ENCODE assay signal across 1 cellular context in genomic region chr9:88820055-88820454, GRCh38.
TF ChIP-seq lines count a peak whose summit lies in the region.

No MANE protein-coding gene starts in this region.

TF ChIP-seq in K562, 482 proteins besides CTCF, POLR2A, EP300 and RAD21 (continued from another document and continues in another):
- no peak for TF ChIP-seq STAT6 (CRISPR knock-in tag; IDR thresholded peaks at IDR 0.05)
- no peak for TF ChIP-seq EWSR1 (IDR thresholded peaks at IDR 0.05; ENCODE audit: borderline replicate concordance, low read depth, partially characterized antibody)
- TF ChIP-seq ZNF764 (CRISPR knock-in tag; IDR thresholded peaks at IDR 0.05; ENCODE audit: low read depth) = no peak
- no peak for TF ChIP-seq ZFX (CRISPR knock-in tag; IDR thresholded peaks at IDR 0.05)
- TF ChIP-seq ZNF253 (CRISPR knock-in tag; conservative IDR thresholded peaks at IDR 0.05) = no peak
- 0 out of 2 replicates have a peak, but pooled peaks have one; percentile 35 for TF ChIP-seq ZNF395 (CRISPR knock-in tag; IDR thresholded peaks at IDR 0.05)
- no peak for TF ChIP-seq MCM5 (IDR thresholded peaks at IDR 0.05; ENCODE audit: low read depth)
- TF ChIP-seq RBM15 (IDR thresholded peaks at IDR 0.05; ENCODE audit: insufficient read depth, low read length) = no peak
- TF ChIP-seq NCOA1 (IDR thresholded peaks at IDR 0.05; ENCODE audit: low read depth) = no peak
- no peak for TF ChIP-seq RUNX1 (IDR thresholded peaks at IDR 0.05; ENCODE audit: low read depth)
- no peak for TF ChIP-seq SMARCA4 (IDR thresholded peaks at IDR 0.05)
- no peak for TF ChIP-seq TCF7 (IDR thresholded peaks at IDR 0.05; ENCODE audit: borderline replicate concordance)
- no peak for TF ChIP-seq COPS2 (conservative IDR thresholded peaks at IDR 0.05)
- no peak for TF ChIP-seq ZFP91 (CRISPR knock-in tag; IDR thresholded peaks at IDR 0.05)
- TF ChIP-seq GABPB2 (CRISPR knock-in tag; conservative IDR thresholded peaks at IDR 0.05) = no peak
- no peak for TF ChIP-seq SPI1 (IDR thresholded peaks at IDR 0.05; ENCODE audit: borderline replicate concordance, low read depth, low read length)
- no peak for TF ChIP-seq TARDBP (IDR thresholded peaks at IDR 0.05)
- TF ChIP-seq RNF219 (CRISPR knock-in tag; IDR thresholded peaks at IDR 0.05) = no peak
- TF ChIP-seq PCBP1 (IDR thresholded peaks at IDR 0.05; ENCODE audit: low read depth, low read length, poor library complexity, severe bottlenecking) = no peak
- TF ChIP-seq NFYB (IDR thresholded peaks at IDR 0.05; ENCODE audit: extremely low read depth, insufficient read length) = no peak
- TF ChIP-seq KLF16 (IDR thresholded peaks at IDR 0.05) = peak; percentile 78
- TF ChIP-seq ATF1 (CRISPR knock-in tag; IDR thresholded peaks at IDR 0.05) = no peak
- TF ChIP-seq ATF1 (tag; IDR thresholded peaks at IDR 0.05) = no peak
- TF ChIP-seq CREM (IDR thresholded peaks at IDR 0.05; ENCODE audit: low read depth) = 0 out of 2 replicates have a peak, but pooled peaks have one; percentile 18
- TF ChIP-seq ZNF592 (IDR thresholded peaks at IDR 0.05) = no peak
- TF ChIP-seq MTA1 (IDR thresholded peaks at IDR 0.05; ENCODE audit: borderline replicate concordance) = no peak
- no peak for TF ChIP-seq BRD9 (IDR thresholded peaks at IDR 0.05; ENCODE audit: low read depth, partially characterized antibody)
- 0 out of 2 replicates have a peak, but pooled peaks have one; percentile 23 for TF ChIP-seq HES1 (IDR thresholded peaks at IDR 0.05; ENCODE audit: low read depth)
- no peak for TF ChIP-seq RFX7 (CRISPR knock-in tag; IDR thresholded peaks at IDR 0.05)
- no peak for TF ChIP-seq BMI1 (IDR thresholded peaks at IDR 0.05; ENCODE audit: low read length)
- TF ChIP-seq MEF2D (tag; conservative IDR thresholded peaks at IDR 0.05; ENCODE audit: low read depth) = 0 out of 2 replicates have a peak, but pooled peaks have one; percentile 44
- TF ChIP-seq ZNF146 (CRISPR knock-in tag; IDR thresholded peaks at IDR 0.05; ENCODE audit: unreplicated experiment) = no peak
- peak; percentile 88 for TF ChIP-seq CBFA2T3 (IDR thresholded peaks at IDR 0.05)
- TF ChIP-seq TFAP4 (CRISPR knock-in tag; IDR thresholded peaks at IDR 0.05; ENCODE audit: borderline replicate concordance) = no peak
- peak; percentile 84 for TF ChIP-seq CBFA2T2 (conservative IDR thresholded peaks at IDR 0.05)
- no peak for TF ChIP-seq TGIF2 (CRISPR knock-in tag; IDR thresholded peaks at IDR 0.05)
- no peak for TF ChIP-seq ZNF785 (CRISPR knock-in tag; IDR thresholded peaks at IDR 0.05)
- TF ChIP-seq KLF6 (CRISPR knock-in tag; IDR thresholded peaks at IDR 0.05; ENCODE audit: borderline replicate concordance) = no peak
- TF ChIP-seq MAFG (tag; conservative IDR thresholded peaks at IDR 0.05) = no peak
- no peak for TF ChIP-seq RBBP5 (IDR thresholded peaks at IDR 0.05; ENCODE audit: borderline replicate concordance, insufficient read depth, low read length, poor library complexity, severe bottlenecking)
- no peak for TF ChIP-seq TFAM (CRISPR knock-in tag; conservative IDR thresholded peaks at IDR 0.05)
- TF ChIP-seq TCF3 (CRISPR knock-in tag; IDR thresholded peaks at IDR 0.05) = peak; percentile 71
- no peak for TF ChIP-seq MTF1 (CRISPR knock-in tag; IDR thresholded peaks at IDR 0.05; ENCODE audit: borderline replicate concordance)
- no peak for TF ChIP-seq RNF2 (IDR thresholded peaks at IDR 0.05)
- no peak for TF ChIP-seq HDAC3 (IDR thresholded peaks at IDR 0.05; ENCODE audit: borderline replicate concordance, partially characterized antibody)
- TF ChIP-seq ZNF280B (CRISPR knock-in tag; IDR thresholded peaks at IDR 0.05) = no peak
- TF ChIP-seq L3MBTL2 (IDR thresholded peaks at IDR 0.05) = no peak
- TF ChIP-seq ZBTB49 (CRISPR knock-in tag; IDR thresholded peaks at IDR 0.05; ENCODE audit: borderline replicate concordance) = no peak
- TF ChIP-seq TEAD1 (CRISPR knock-in tag; IDR thresholded peaks at IDR 0.05) = no peak
- TF ChIP-seq DIDO1 (tag; IDR thresholded peaks at IDR 0.05; ENCODE audit: low read depth) = no peak
- TF ChIP-seq RCOR1 (IDR thresholded peaks at IDR 0.05; ENCODE audit: borderline replicate concordance in 1 of 2, low read depth in 2 of 2, low read length in 2 of 2) = peak in 1 of 2 experiments; percentile 71; a peak in 2 of 4 replicates
- TF ChIP-seq ZNF121 (CRISPR knock-in tag; conservative IDR thresholded peaks at IDR 0.05) = no peak
- TF ChIP-seq RB1 (IDR thresholded peaks at IDR 0.05; ENCODE audit: low read depth) = no peak
- TF ChIP-seq HDAC8 (tag; IDR thresholded peaks at IDR 0.05) = no peak
